ENCODE assay signal across 29 cellular contexts in genomic region chr20:58518896-58519593, GRCh38. TPM values are rescaled to one million over a fixed set of nuclear protein-coding genes. Genes with fewer than 3 reads are reported as not detected.
"Had no signal": no experiment of that assay in that cellular context is flagged by ENCODE, and none has a peak within 500 bp of the region (broad histone marks: within the 10 kb centered on the region; RNA-seq: fewer than 3 reads in every experiment).

No MANE protein-coding gene starts in this region.

- H3K36me3 ChIP-seq: ascending aorta, cardiac muscle cell had no signal

- H3K27ac ChIP-seq: ascending aorta, cardiac muscle cell, RWPE1 had no signal

- ATAC-seq: activated CD8-positive, alpha-beta T cell treated with anti-CD3 and anti-CD28 coated beads for 36 hours; activated T-cell treated with anti-CD3 and anti-CD28 coated beads, Interleukin-2, amount 50 U/mL, for 72 hours; activated T-helper 17 cell treated with anti-CD3 and anti-CD28 coated beads, Interleukin-2, amount 50 U/mL, for 72 hours; PC-3 had no signal

- DNase-seq: activated CD4-positive, alpha-beta T cell treated with anti-CD3 and anti-CD28 coated beads, Interleukin-2, amount 10 ng/mL, durations not matched to agents 24 days and 14 days; activated CD4-positive, alpha-beta T cell treated with anti-CD3 and anti-CD28 coated beads, Interleukin-2, amount 50 U/mL, for 4 hours; activated CD8-positive, alpha-beta T cell treated with anti-CD3 and anti-CD28 coated beads for 36 hours; activated effector memory CD4-positive, alpha-beta T cell treated with anti-CD3 and anti-CD28 coated beads, Interleukin-2, amount 50 U/mL, for 16 hours; activated naive CD4-positive, alpha-beta T cell; activated naive CD8-positive, alpha-beta T cell treated with anti-CD3 and anti-CD28 coated beads, Interleukin-2, amount 10 ng/mL, durations not matched to agents 7 days and 5 days; activated T-cell treated with anti-CD3 and anti-CD28 coated beads, Interleukin-2, amount 50 U/mL, for 1 hour; activated T-cell treated with anti-CD3 and anti-CD28 coated beads, Interleukin-2, amount 50 U/mL, for 72 hours; amygdala; Karpas-422; KBM-7; NCI-H1105; NCI-H1417 treated with DMSO at 0.1 percent for 48 hours; NCI-H1694; NCI-H1930; NCI-H2081 treated with DMSO at 0.1 percent for 48 hours; NCI-H226; NCI-H524 treated with DMSO at 0.1 percent for 48 hours; NK-92 treated with Interleukin-12 subunit alpha and Interleukin-12 subunit beta, amount 100 ng/mL, for 24 hours; PC-3; Right ventricle myocardium superior had no signal

- H3K4me3 ChIP-seq: ascending aorta, cardiac muscle cell had no signal

- H3K27me3 ChIP-seq: ascending aorta had no signal

- H3K9me3 ChIP-seq: ascending aorta had no signal

RNA-seq across cellular contexts. Expression of gene APCDD1L, which starts 3.8 kb away (rescaled TPM):
- total RNA-seq: activated CD4-positive, alpha-beta T cell treated with anti-CD3 and anti-CD28 coated beads, Interleukin-2, amount 10 ng/mL, durations not matched to agents 24 days and 14 days; activated CD8-positive, alpha-beta memory T cell treated with anti-CD3 and anti-CD28 coated beads for 36 hours; activated CD8-positive, alpha-beta T cell treated with anti-CD3 and anti-CD28 coated beads for 36 hours; activated naive CD8-positive, alpha-beta T cell treated with anti-CD3 and anti-CD28 coated beads, Interleukin-2, amount 10 ng/mL, durations not matched to agents 7 days and 5 days; activated T-cell treated with anti-CD3 and anti-CD28 coated beads, Interleukin-2, amount 50 U/mL, for 72 hours; activated T-helper 17 cell treated with anti-CD3 and anti-CD28 coated beads, Interleukin-2, amount 50 U/mL, for 72 hours; NCI-H460; T-helper 1 cell treated with Interleukin-12 subunit alpha and Interleukin-12 subunit beta and Interleukin-4 antibody, amounts not matched to agents 30 ng/mL and 1 ng/mL, for 36 hours; T-helper 2 cell treated with Interferon-gamma antibody and Interleukin-4, amounts not matched to agents 100 ng/mL and 5 ng/mL, for 36 hours had no signal
